ENCODE assay signal across 21 cellular contexts in the genomic region with DNA sequence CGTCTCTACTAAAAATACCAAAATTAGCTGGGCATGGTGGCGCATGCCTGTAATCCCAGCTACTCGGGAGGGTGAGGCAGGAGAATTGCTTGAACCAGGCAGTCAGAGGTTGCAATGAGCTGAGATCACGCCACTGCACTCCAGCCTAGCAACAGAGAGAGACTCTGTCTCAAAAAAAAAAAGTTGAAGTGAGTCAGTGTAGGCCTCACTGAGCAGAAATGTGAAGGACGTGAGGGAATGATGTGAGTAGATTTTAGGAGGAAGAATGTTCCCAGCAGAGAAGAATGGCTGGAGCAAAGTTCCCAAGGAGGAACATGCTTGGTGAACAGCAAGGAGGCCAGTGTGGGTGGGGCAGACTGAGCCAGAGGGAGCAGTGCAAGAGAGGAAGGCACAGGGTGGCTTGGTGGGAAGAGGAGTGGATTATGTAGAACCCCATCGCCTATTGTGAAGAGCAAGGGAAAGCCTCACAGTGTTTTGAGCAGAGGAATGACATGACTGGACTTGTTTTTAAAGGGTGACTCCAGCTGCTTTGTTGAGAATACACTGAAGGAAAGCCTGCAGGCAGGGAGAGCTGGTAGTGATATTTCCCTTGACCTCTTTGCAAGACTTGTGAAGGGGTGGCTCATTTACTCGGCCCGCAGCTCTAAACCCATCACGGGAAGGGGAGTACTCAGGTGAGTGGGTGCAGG.
DNase-seq lines count a peak whose midpoint lies in the region; ATAC-seq, FAIRE-seq and TF ChIP-seq lines count a peak whose summit lies in the region.
"Had no signal": no experiment of that assay in that cellular context is flagged by ENCODE, and none has a peak within 500 bp of the region (broad histone marks: within the 10 kb centered on the region; RNA-seq: fewer than 3 reads in every experiment).

No MANE protein-coding gene starts in this region.

- H3K27me3 ChIP-seq in GM23248 (replicated peaks; ENCODE audit: insufficient read depth): no peaks in the 10 kb centered on the region
- no peaks in the 10 kb centered on the region for H3K27me3 ChIP-seq in adipocyte (replicated peaks; ENCODE audit: control insufficient read depth, insufficient read depth, low read length)
- no peaks in the 10 kb centered on the region for H3K27me3 ChIP-seq in smooth muscle cell (ENCODE audit: low read depth)
- H3K27me3 ChIP-seq in small intestine (ENCODE audit: control insufficient read depth in 2 of 2, insufficient read depth in 2 of 2, low read length in 2 of 2): no peaks in the 10 kb centered on the region
- H3K27me3 ChIP-seq: adrenal gland, BLaER1, upper lobe of left lung had no signal

- DNase-seq in GM23248 (peak; percentile 37), adipocyte (ENCODE audit: low read depth) (peak; percentile 33), fibroblast of mammary gland (ENCODE audit: low read depth) (peak; percentile 46), smooth muscle cell (lab: John Stamatoyannopoulos, UW; ENCODE audit: unreplicated experiment) (no peak), small intestine (no peak), HuH-7.5 (ENCODE audit: low spot score) (no peak), AML-193 (lab: John Stamatoyannopoulos, UW) (no peak)
- DNase-seq: activated CD4-positive, alpha-beta T cell treated with anti-CD3 and anti-CD28 coated beads for 1 hour; glutamatergic neuron; naive B cell; NCI-H187 treated with DMSO at 0.1 percent for 48 hours; SIG-M5; stimulated activated CD4-positive, alpha-beta T cell treated with anti-CD3 and anti-CD28 coated beads, Interleukin-15, amount 100 ng/mL, for 24 hours; stimulated activated naive CD4-positive, alpha-beta T cell treated with Interleukin-2 at 50 U/mL for 16 hours; upper lobe of left lung had no signal

- no peak for ATAC-seq in GM21447 (IDR thresholded peaks at IDR 0.05; ENCODE audit: unreplicated experiment)
- ATAC-seq: HCT116 had no signal

- no peak for TF ChIP-seq CTCF in fibroblast of mammary gland (conservative IDR thresholded peaks at IDR 0.05; ENCODE audit: control insufficient read depth, insufficient read depth, low read depth, low read length)
- TF ChIP-seq CTCF in smooth muscle cell (IDR thresholded peaks at IDR 0.05; ENCODE audit: borderline replicate concordance, insufficient read depth, poor library complexity, severe bottlenecking): no peak

- H3K4me1 ChIP-seq in GM23248 (ENCODE audit: insufficient read depth) (no peaks in the 10 kb centered on the region), adipocyte (ENCODE audit: control insufficient read depth, insufficient read depth, low read length) (peaks cover 4% of the 10 kb centered on the region), smooth muscle cell (ENCODE audit: low read depth) (no peaks in the 10 kb centered on the region), small intestine (ENCODE audit: control insufficient read depth in 2 of 2, insufficient read depth in 1 of 2, low read depth in 1 of 2, low read length in 1 of 2) (no peaks in the 10 kb centered on the region)
- H3K4me1 ChIP-seq: BLaER1, upper lobe of left lung had no signal

- WGBS in GM23248 (ENCODE audit: low coverage in 1 of 2, low lambda C conversion rate in 2 of 2, missing lambda C conversion rate in 2 of 2), 2 experiments: 89% methylated on average over 9 of the region's 9 CpGs
- WGBS in smooth muscle cell (ENCODE audit: low lambda C conversion rate): 81% methylated on average over 8 of the region's 9 CpGs
- 92 to 94% (median 93%) methylated on average over 9 of the region's 9 CpGs for WGBS in small intestine, 3 donors

- H3K4me2 ChIP-seq in GM23248 (ENCODE audit: unreplicated experiment): no peak overlapping the region
- H3K4me2 ChIP-seq in smooth muscle cell: no peak overlapping the region
- H3K4me2 ChIP-seq: BLaER1 had no signal

- H3K36me3 ChIP-seq in GM23248 (ENCODE audit: low read depth) (no peaks in the 10 kb centered on the region), adipocyte (ENCODE audit: control insufficient read depth, insufficient read depth, low read length, severe bottlenecking) (no peaks in the 10 kb centered on the region), smooth muscle cell (ENCODE audit: low read depth) (no peaks in the 10 kb centered on the region), small intestine (ENCODE audit: control insufficient read depth in 2 of 2, insufficient read depth in 2 of 2, low read length in 2 of 2) (no peaks in the 10 kb centered on the region)
- H3K36me3 ChIP-seq: adrenal gland, BLaER1, upper lobe of left lung had no signal

- H3K27ac ChIP-seq in GM23248 (peak overlapping the region; percentile 31; the same call in 1 of the 2 replicates), smooth muscle cell (ENCODE audit: low read depth) (peak overlapping the region; percentile 69), small intestine (ENCODE audit: low read depth in 1 of 2, low read length in 1 of 2) (no peak overlapping the region)
- H3K27ac ChIP-seq: adrenal gland, BLaER1, upper lobe of left lung had no signal

- H4K20me1 ChIP-seq in GM23248 (ENCODE audit: insufficient read depth) (no peaks in the 10 kb centered on the region), smooth muscle cell (ENCODE audit: low read depth) (no peaks in the 10 kb centered on the region)
- H4K20me1 ChIP-seq: BLaER1 had no signal

- no peaks in the 10 kb centered on the region for H3F3A ChIP-seq in GM23248 (ENCODE audit: insufficient read depth)
- peaks cover 3% of the 10 kb centered on the region for H3F3A ChIP-seq in smooth muscle cell (ENCODE audit: low read depth)

- H3K79me2 ChIP-seq in GM23248 (ENCODE audit: insufficient read depth) (no peaks in the 10 kb centered on the region), smooth muscle cell (ENCODE audit: low read depth) (no peaks in the 10 kb centered on the region)

- no peak overlapping the region for H3K9ac ChIP-seq in GM23248
- H3K9ac ChIP-seq in adipocyte (ENCODE audit: low read length): no peak overlapping the region
- no peak overlapping the region for H3K9ac ChIP-seq in smooth muscle cell (ENCODE audit: low read depth)
- H3K9ac ChIP-seq: BLaER1 had no signal

- FAIRE-seq in small intestine (lab: Jason Lieb, UNC): no peak
- FAIRE-seq: colon had no signal

- no peaks in the 10 kb centered on the region for H3K9me3 ChIP-seq in GM23248 (ENCODE audit: low read depth)
- peaks cover 17% of the 10 kb centered on the region for H3K9me3 ChIP-seq in adipocyte (ENCODE audit: control insufficient read depth, low read length)
- H3K9me3 ChIP-seq in smooth muscle cell (replicated peaks; ENCODE audit: low read depth): peaks cover 6% of the 10 kb centered on the region
- H3K9me3 ChIP-seq in small intestine (ENCODE audit: control insufficient read depth, low read depth): no peaks in the 10 kb centered on the region
- H3K9me3 ChIP-seq: upper lobe of left lung had no signal

- 0 out of 2 replicates have a peak, but pooled peaks cover 8% of the 10 kb centered on the region for H3K9me2 ChIP-seq in GM23248 (ENCODE audit: insufficient read depth)

- in situ Hi-C loops in GM23248 (cut with MboI): no loop called here

- H3K4me3 ChIP-seq in GM23248: no peak overlapping the region
- no peak overlapping the region for H3K4me3 ChIP-seq in adipocyte (ENCODE audit: low read length)
- H3K4me3 ChIP-seq in fibroblast of mammary gland (ENCODE audit: control insufficient read depth, low read depth, low read length): no peak overlapping the region
- H3K4me3 ChIP-seq in smooth muscle cell: no peak overlapping the region
- no peak overlapping the region for H3K4me3 ChIP-seq in small intestine (ENCODE audit: low read depth in 1 of 2, low read length in 2 of 2)
- H3K4me3 ChIP-seq: adrenal gland, BLaER1, lung, upper lobe of left lung had no signal

- peak overlapping the region; percentile 58 for H2AFZ ChIP-seq in GM23248
- no peak overlapping the region for H2AFZ ChIP-seq in smooth muscle cell (ENCODE audit: low read depth)

Comparison
In these comparisons a context has a peak if more than half of its experiments do, and no peak if none do; other contexts are left out.
1. DNase-seq: peak in GM23248 (single experiment), adipocyte (single experiment) and fibroblast of mammary gland (single experiment); none in smooth muscle cell (single experiment), small intestine (single experiment), HuH-7.5 (single experiment) and AML-193 (0 of 2).
2. H3K27ac ChIP-seq: peak in GM23248 (single experiment) and smooth muscle cell (single experiment); none in small intestine (0 of 2).